In genomic region chr1:39305555-39305954, GRCh38 we compare ENCODE assay signal across 18 cellular contexts.
DNase-seq lines count a peak whose midpoint lies in the region; ATAC-seq, FAIRE-seq and TF ChIP-seq lines count a peak whose summit lies in the region.
"Had no signal": no experiment of that assay in that cellular context is flagged by ENCODE, and none has a peak within 500 bp of the region (broad histone marks: within the 10 kb centered on the region; RNA-seq: fewer than 3 reads in every experiment).

No MANE protein-coding gene starts in this region.

- intact Hi-C loops in Right ventricle myocardium inferior (cut with DNase I), result no loop called here

- ATAC-seq in activated naive CD4-positive, alpha-beta T cell treated with anti-CD3 and anti-CD28 coated beads, Interleukin-2, amount 50 U/mL, for 72 hours, result no peak
- no peak for ATAC-seq in GM21447 (IDR thresholded peaks at IDR 0.05; ENCODE audit: unreplicated experiment)
- ATAC-seq in Right ventricle myocardium inferior, result no peak
- ATAC-seq: foreskin keratinocyte, Panc1, sciatic nerve had no signal

- H3K4me1 Mint-ChIP-seq in activated naive CD4-positive, alpha-beta T cell treated with anti-CD3 and anti-CD28 coated beads, Interleukin-2, amount 50 U/mL, for 24 hours, result no peaks in the 10 kb centered on the region
- no peaks in the 10 kb centered on the region for H3K4me1 Mint-ChIP-seq in activated naive CD8-positive, alpha-beta T cell treated with anti-CD3 and anti-CD28 coated beads for 36 hours
- peaks cover 5% of the 10 kb centered on the region for H3K4me1 Mint-ChIP-seq in osteocyte (ENCODE audit: unreplicated experiment)

- H3K27me3 Mint-ChIP-seq in activated naive CD4-positive, alpha-beta T cell treated with anti-CD3 and anti-CD28 coated beads, Interleukin-2, amount 50 U/mL, for 24 hours, result no peaks in the 10 kb centered on the region
- H3K27me3 Mint-ChIP-seq in activated naive CD8-positive, alpha-beta T cell treated with anti-CD3 and anti-CD28 coated beads for 36 hours, result no peaks in the 10 kb centered on the region
- no peaks in the 10 kb centered on the region for H3K27me3 Mint-ChIP-seq in osteocyte (ENCODE audit: unreplicated experiment)

- peak; percentile 26 for FAIRE-seq in GM19239 (lab: Jason Lieb, UNC)
- FAIRE-seq: GM18507 had no signal

- H3K27ac Mint-ChIP-seq in activated naive CD4-positive, alpha-beta T cell treated with anti-CD3 and anti-CD28 coated beads, Interleukin-2, amount 50 U/mL, for 24 hours, result peak overlapping the region; percentile 6
- H3K27ac Mint-ChIP-seq in activated naive CD4-positive, alpha-beta T cell treated with anti-CD3 and anti-CD28 coated beads, Interleukin-2, amount 50 U/mL, for 72 hours, result no peak overlapping the region
- H3K27ac Mint-ChIP-seq in activated naive CD8-positive, alpha-beta T cell treated with anti-CD3 and anti-CD28 coated beads for 36 hours, result peak overlapping the region; percentile 46
- peak overlapping the region; percentile 45 for H3K27ac Mint-ChIP-seq in osteocyte (ENCODE audit: unreplicated experiment)

- H3K36me3 Mint-ChIP-seq in activated naive CD4-positive, alpha-beta T cell treated with anti-CD3 and anti-CD28 coated beads, Interleukin-2, amount 50 U/mL, for 24 hours, result peaks cover 17% of the 10 kb centered on the region
- H3K36me3 Mint-ChIP-seq in activated naive CD4-positive, alpha-beta T cell treated with anti-CD3 and anti-CD28 coated beads, Interleukin-2, amount 50 U/mL, for 72 hours, result peaks cover 0 to 31% of the 10 kb centered on the region in 2 donors
- peaks cover 34% of the 10 kb centered on the region for H3K36me3 Mint-ChIP-seq in activated naive CD8-positive, alpha-beta T cell treated with anti-CD3 and anti-CD28 coated beads for 36 hours
- H3K36me3 Mint-ChIP-seq in osteocyte (ENCODE audit: unreplicated experiment), result peaks cover 56% of the 10 kb centered on the region

- no peak for TF ChIP-seq CTCF in osteocyte (IDR thresholded peaks at IDR 0.05)

- no peak for DNase-seq in activated naive CD4-positive, alpha-beta T cell treated with anti-CD3 and anti-CD28 coated beads, Interleukin-2, amount 50 U/mL, for 72 hours (ENCODE audit: low spot score in 2 of 2)
- DNase-seq in GM19239 (ENCODE audit: insufficient read length, low spot score) (peak; percentile 2), osteocyte (ENCODE audit: extremely low spot score, unreplicated experiment) (no peak), Right ventricle myocardium inferior (ENCODE audit: missing footprints) (no peak), NCI-H2171 treated with DMSO at 0.1 percent for 48 hours (lab: John Stamatoyannopoulos, UW) (no peak)
- DNase-seq in activated naive CD8-positive, alpha-beta T cell treated with anti-CD3 and anti-CD28 coated beads for 36 hours, result no peak
- DNase-seq: activated CD4-positive, alpha-beta T cell treated with anti-CD3 and anti-CD28 coated beads, Interleukin-2, amount 50 U/mL, for 48 hours; activated effector memory CD4-positive, alpha-beta T cell treated with Interleukin-2 at 50 U/mL for 16 hours; foreskin keratinocyte; GDM1; NCI-H82; substantia nigra; SW 1271 had no signal

- H3K9me3 Mint-ChIP-seq in activated naive CD4-positive, alpha-beta T cell treated with anti-CD3 and anti-CD28 coated beads, Interleukin-2, amount 50 U/mL, for 24 hours, result no peaks in the 10 kb centered on the region
- H3K9me3 Mint-ChIP-seq in activated naive CD4-positive, alpha-beta T cell treated with anti-CD3 and anti-CD28 coated beads, Interleukin-2, amount 50 U/mL, for 72 hours, result no peaks in the 10 kb centered on the region
- no peaks in the 10 kb centered on the region for H3K9me3 Mint-ChIP-seq in activated naive CD8-positive, alpha-beta T cell treated with anti-CD3 and anti-CD28 coated beads for 36 hours
- H3K9me3 Mint-ChIP-seq in osteocyte (ENCODE audit: unreplicated experiment), result no peaks in the 10 kb centered on the region

- no peak overlapping the region for H3K4me3 Mint-ChIP-seq in activated naive CD4-positive, alpha-beta T cell treated with anti-CD3 and anti-CD28 coated beads, Interleukin-2, amount 50 U/mL, for 24 hours
- no peak overlapping the region for H3K4me3 Mint-ChIP-seq in activated naive CD8-positive, alpha-beta T cell treated with anti-CD3 and anti-CD28 coated beads for 36 hours
- H3K4me3 Mint-ChIP-seq in osteocyte (ENCODE audit: unreplicated experiment), result no peak overlapping the region

Comparison
In these comparisons a context has a peak if more than half of its experiments do, and no peak if none do; other contexts are left out.
1. H3K27ac Mint-ChIP-seq: peak in activated naive CD4-positive, alpha-beta T cell treated with anti-CD3 and anti-CD28 coated beads, Interleukin-2, amount 50 U/mL, for 24 hours (single experiment), activated naive CD8-positive, alpha-beta T cell treated with anti-CD3 and anti-CD28 coated beads for 36 hours (single experiment) and osteocyte (single experiment); none in activated naive CD4-positive, alpha-beta T cell treated with anti-CD3 and anti-CD28 coated beads, Interleukin-2, amount 50 U/mL, for 72 hours (0 of 2).